Comparison of ENCODE assay signal across 20 cellular contexts in the genomic region with DNA sequence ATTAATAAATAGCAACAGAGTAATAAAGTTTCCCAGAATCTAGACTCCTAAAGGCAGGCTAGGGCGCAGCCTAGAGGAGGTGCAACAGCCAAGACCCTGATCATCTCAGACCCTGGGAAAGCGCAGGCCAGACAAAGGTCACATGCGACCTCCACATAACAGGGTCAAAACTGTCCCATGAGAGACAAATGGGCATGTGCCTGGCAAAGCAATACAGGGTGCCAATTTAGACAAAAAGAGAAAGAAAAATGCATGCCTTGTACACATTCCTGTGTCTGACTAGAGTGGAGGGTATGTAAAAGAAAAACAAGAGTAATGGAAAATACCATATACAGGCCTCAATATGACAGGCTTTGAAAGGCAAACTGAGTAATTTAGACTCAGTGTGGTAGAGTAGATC. TPM values are rescaled to one million over a fixed set of nuclear protein-coding genes. Genes with fewer than 3 reads are reported as not detected.
DNase-seq lines count a peak whose midpoint lies in the region; ATAC-seq and TF ChIP-seq lines count a peak whose summit lies in the region.
"Had no signal": no experiment of that assay in that cellular context is flagged by ENCODE, and none has a peak within 500 bp of the region (broad histone marks: within the 10 kb centered on the region; RNA-seq: fewer than 3 reads in every experiment).

No MANE protein-coding gene starts in this region.

- H3K36me3 ChIP-seq in gastroesophageal sphincter (no peaks in the 10 kb centered on the region), tibial artery (no peaks in the 10 kb centered on the region), Peyer's patch (no peaks in the 10 kb centered on the region)
- H3K36me3 ChIP-seq: esophagus squamous epithelium, ovary, sigmoid colon, upper lobe of left lung had no signal

- H3K4me1 ChIP-seq in gastroesophageal sphincter (peaks cover 0 to 71% (median 3%) of the 10 kb centered on the region in 3 donors), tibial artery (peaks cover 0 to 94% (median 33%) of the 10 kb centered on the region in 4 donors), Peyer's patch (no peaks in the 10 kb centered on the region)

- WGBS in gastroesophageal sphincter (ENCODE audit: low coverage in 1 of 2), 2 donors = 83 to 100% methylated on average over 1 to 3 of the region's 3 CpGs

- TF ChIP-seq EP300 in gastroesophageal sphincter (IDR thresholded peaks at IDR 0.05) = no peak

- peak overlapping the region; percentile 1 to 82 (median 58) for H3K27ac ChIP-seq in gastroesophageal sphincter
- peak overlapping the region; percentile 64 to 73 for H3K27ac ChIP-seq in tibial artery
- no peak overlapping the region for H3K27ac ChIP-seq in Peyer's patch
- H3K27ac ChIP-seq: ovary, upper lobe of left lung had no signal

- intact Hi-C loops in tibial artery (cut with DNase I; ENCODE audit: low total_unique reads) = no loop called here

- DNase-seq in GM04503 (ENCODE audit: low read depth) = peak; percentile 20
- peak; percentile 81 for DNase-seq in astrocyte of the hippocampus (ENCODE audit: low read depth, low spot score)
- DNase-seq in tibial artery = peak in 1 of 2 donors; percentile 71
- no peak for DNase-seq in Peyer's patch
- DNase-seq in NCI-H2081 (lab: John Stamatoyannopoulos, UW) = no peak
- no peak for DNase-seq in effector CD4-positive, alpha-beta T cell
- DNase-seq: effector CD8-positive, alpha-beta T cell; esophagus squamous epithelium; GF-D8; NCI-H187 treated with DMSO at 0.1 percent for 48 hours; NCI-H446 treated with DMSO at 0.1 percent for 48 hours; ovary; sigmoid colon; SK-N-SH; stimulated activated CD4-positive, alpha-beta T cell treated with anti-CD3 and anti-CD28 coated beads, Interleukin-1b, Interleukin-23, amount 100 ng/mL, for 48 hours; stimulated activated naive CD4-positive, alpha-beta T cell; T1000; upper lobe of left lung had no signal

- H3K27me3 ChIP-seq in gastroesophageal sphincter (no peaks in the 10 kb centered on the region), tibial artery (no peaks in the 10 kb centered on the region), Peyer's patch (no peaks in the 10 kb centered on the region)
- H3K27me3 ChIP-seq: esophagus squamous epithelium, ovary, sigmoid colon, upper lobe of left lung had no signal

- no peak for TF ChIP-seq POLR2A in gastroesophageal sphincter (IDR thresholded peaks at IDR 0.05)
- no peak for TF ChIP-seq POLR2A in Peyer's patch (IDR thresholded peaks at IDR 0.05)

- ATAC-seq in gastroesophageal sphincter = peak; percentile 55
- ATAC-seq: activated CD4-positive, CD25-positive, alpha-beta regulatory T cell treated with anti-CD3 and anti-CD28 coated beads, Interleukin-2, amount 50 U/mL, for 24 hours had no signal

- TF ChIP-seq CTCF in gastroesophageal sphincter (IDR thresholded peaks at IDR 0.05) = no peak
- no peak for TF ChIP-seq CTCF in tibial artery (IDR thresholded peaks at IDR 0.05)
- no peak for TF ChIP-seq CTCF in Peyer's patch (IDR thresholded peaks at IDR 0.05)

- H3K4me3 ChIP-seq in gastroesophageal sphincter (no peak overlapping the region), tibial artery (no peak overlapping the region), Peyer's patch (no peak overlapping the region)
- H3K4me3 ChIP-seq: esophagus squamous epithelium, ovary, sigmoid colon, upper lobe of left lung had no signal

- H3K9me3 ChIP-seq in gastroesophageal sphincter (no peaks in the 10 kb centered on the region), tibial artery (no peaks in the 10 kb centered on the region), Peyer's patch (no peaks in the 10 kb centered on the region)
- H3K9me3 ChIP-seq: esophagus squamous epithelium, ovary, sigmoid colon, SK-N-SH, upper lobe of left lung had no signal

RNA-seq across cellular contexts. Expression of a gene that starts 22.2 kb away (rescaled TPM):
- total RNA-seq in gastroesophageal sphincter = 10 to 100 TPM; 22.9 to 72.1 (median 51.5) TPM
- 10 to 100 TPM in 3 of 4 donors, 1 to 10 TPM in 1; 9.9 to 15.4 (median 13.2) TPM for total RNA-seq in Peyer's patch

Comparison
In these comparisons a context has a peak if more than half of its experiments do, and no peak if none do; other contexts are left out.
1. DNase-seq: peak in GM04503 (single experiment) and astrocyte of the hippocampus (single experiment); none in Peyer's patch (0 of 3), NCI-H2081 (0 of 2) and effector CD4-positive, alpha-beta T cell (single experiment).
2. H3K27ac ChIP-seq: peak in gastroesophageal sphincter (4 of 4) and tibial artery (2 of 2); none in Peyer's patch (0 of 4).